21 cellular contexts compared by ENCODE assay signal in the genomic region with DNA sequence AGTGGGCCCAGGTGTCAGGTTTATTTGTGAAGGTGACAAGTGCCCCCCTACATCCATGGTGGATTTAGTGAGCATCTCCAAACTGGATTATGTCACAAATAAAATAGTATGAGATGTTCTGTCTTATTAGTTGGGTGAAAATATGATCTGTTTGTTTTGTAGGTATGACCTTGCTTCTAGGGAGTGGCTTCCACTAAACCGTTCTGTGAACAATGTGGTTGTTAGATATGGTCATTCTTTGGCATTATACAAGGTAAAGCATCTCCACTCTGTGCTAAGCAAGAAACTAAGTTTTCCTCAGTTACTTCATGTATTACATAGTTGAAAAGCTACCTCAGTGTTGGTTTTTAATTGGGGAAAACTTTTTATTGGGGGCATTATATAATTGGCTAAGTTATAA.
DNase-seq lines count a peak whose midpoint lies in the region; ATAC-seq, FAIRE-seq and TF ChIP-seq lines count a peak whose summit lies in the region.
"Had no signal": no experiment of that assay in that cellular context is flagged by ENCODE, and none has a peak within 500 bp of the region (broad histone marks: within the 10 kb centered on the region; RNA-seq: fewer than 3 reads in every experiment).

No MANE protein-coding gene starts in this region.

- no peak overlapping the region for H2BK20ac ChIP-seq in H1 (ENCODE audit: low read length)

- no peak overlapping the region for H4K8ac ChIP-seq in H1 (ENCODE audit: extremely low read depth, insufficient read depth, low read length)

- no peak overlapping the region for H3K14ac ChIP-seq in H1 (ENCODE audit: insufficient read length)

- H2BK5ac ChIP-seq in H1 (ENCODE audit: low read depth, low read length) = no peak overlapping the region

- no peak overlapping the region for H3K23ac ChIP-seq in H1 (ENCODE audit: insufficient read length)

- ATAC-seq in A549 (no peak), HG03378 (IDR thresholded peaks at IDR 0.05; ENCODE audit: unreplicated experiment) (no peak)
- ATAC-seq: K562 had no signal

- POLR2A ChIA-PET in A549 (lab: Yijun Ruan, JAX) (no interaction called here), H1 (lab: Charles Lee; ENCODE audit: partially characterized antibody) (no interaction called here)

- H2BK12ac ChIP-seq in H1 (ENCODE audit: low read depth, low read length) = no peak overlapping the region

- TF ChIP-seq RAD21 in A549 (conservative IDR thresholded peaks at IDR 0.05 in 1 of 2, IDR thresholded peaks at IDR 0.05 in 1 of 2) (no peak), H1 (IDR thresholded peaks at IDR 0.05 in 1 of 2, conservative IDR thresholded peaks at IDR 0.05 in 1 of 2; ENCODE audit: low read depth in 2 of 2, low read length in 2 of 2) (no peak)

- H3K23me2 ChIP-seq in H1 (ENCODE audit: low read depth, low read length) = no peaks in the 10 kb centered on the region

- no peak overlapping the region for H2BK120ac ChIP-seq in H1 (replicated peaks; ENCODE audit: low read depth, low read length)

- TF ChIP-seq POLR2A in A549 (IDR thresholded peaks at IDR 0.05; ENCODE audit: low read length) (no peak), H1 (IDR thresholded peaks at IDR 0.05; ENCODE audit: control extremely low read depth in 1 of 2, low read depth in 2 of 2, low read length in 2 of 2) (no peak), stomach (IDR thresholded peaks at IDR 0.05) (no peak), transverse colon (IDR thresholded peaks at IDR 0.05) (no peak)

- H3K79me1 ChIP-seq in H1 (ENCODE audit: low read depth, low read length) = no peaks in the 10 kb centered on the region

- H3K4me3 ChIP-seq in A549 (no peak overlapping the region), DOHH2 (ENCODE audit: low read length) (peak overlapping the region; percentile 49), MM.1S (ENCODE audit: low read length) (no peak overlapping the region), H1 (ENCODE audit: extremely low read depth in 1 of 4, insufficient read depth in 2 of 4, low read depth in 3 of 4, low read length in 4 of 4) (no peak overlapping the region), stomach (no peak overlapping the region), transverse colon (no peak overlapping the region)
- H3K4me3 ChIP-seq: GM23248, K562 had no signal

- no peaks in the 10 kb centered on the region for H3F3A ChIP-seq in DOHH2 (ENCODE audit: control insufficient read depth, insufficient read depth)
- H3F3A ChIP-seq in MM.1S (ENCODE audit: insufficient read depth, low read length) = no peaks in the 10 kb centered on the region

- no peak overlapping the region for H3K56ac ChIP-seq in H1 (replicated peaks; ENCODE audit: insufficient read length, low read depth, low read length)

- TF ChIP-seq EP300 in A549 (IDR thresholded peaks at IDR 0.05) = no peak
- TF ChIP-seq EP300 in H1 (IDR thresholded peaks at IDR 0.05; ENCODE audit: borderline replicate concordance in 1 of 2, low read depth in 2 of 2, low read length in 2 of 2) = no peak
- TF ChIP-seq EP300 in stomach (IDR thresholded peaks at IDR 0.05) = no peak
- no peak for TF ChIP-seq EP300 in transverse colon (IDR thresholded peaks at IDR 0.05; ENCODE audit: low read depth)

- in situ Hi-C loops in transverse colon (cut with MboI; ENCODE audit: low pct_ligation_motif_present in 1 of 4, low pct_unique_long_range_greater_than_20kb in 1 of 4, low sequenced_read_pairs in 3 of 4) = no loop called here

- H3K27me3 ChIP-seq in DOHH2 (ENCODE audit: control insufficient read depth, low read length) (no peaks in the 10 kb centered on the region), MM.1S (replicated peaks; ENCODE audit: insufficient read depth, low read length) (no peaks in the 10 kb centered on the region), H1 (replicated peaks in 1 of 4; ENCODE audit: control insufficient read depth in 3 of 4, extremely low read depth in 1 of 4, insufficient read depth in 3 of 4, low read length in 3 of 4) (no peaks in the 10 kb centered on the region), stomach (no peaks in the 10 kb centered on the region), transverse colon (no peaks in the 10 kb centered on the region)

- H3K4me2 ChIP-seq in A549 (peak overlapping the region; percentile 1; the same call in 1 of the 3 replicates), DOHH2 (ENCODE audit: low read length) (peak overlapping the region; percentile 73), MM.1S (ENCODE audit: low read depth, low read length) (peak overlapping the region; percentile 24; the same call in 1 of the 2 replicates), H1 (ENCODE audit: insufficient read depth in 1 of 2, low read depth in 2 of 2, low read length in 2 of 2) (no peak overlapping the region)

- H3K9ac ChIP-seq in MM.1S (ENCODE audit: low read length) = no peak overlapping the region
- H3K9ac ChIP-seq in H1 (replicated peaks in 1 of 4; ENCODE audit: extremely low read depth in 1 of 4, low read depth in 3 of 4, low read length in 3 of 4) = no peak overlapping the region
- H3K9ac ChIP-seq: GM23248 had no signal

- H4K20me1 ChIP-seq in DOHH2 (ENCODE audit: control insufficient read depth, insufficient read depth, low read depth, low read length) (no peaks in the 10 kb centered on the region), MM.1S (ENCODE audit: insufficient read depth, low read length) (no peaks in the 10 kb centered on the region), H1 (replicated peaks in 1 of 2; ENCODE audit: control insufficient read depth in 1 of 2, insufficient read depth in 2 of 2, low read length in 2 of 2) (peaks cover 0 to 3% of the 10 kb centered on the region in 2 experiments)

- H3K9me3 ChIP-seq in A549 (no peaks in the 10 kb centered on the region), DOHH2 (ENCODE audit: control insufficient read depth, insufficient read depth, low read length) (no peaks in the 10 kb centered on the region), MM.1S (replicated peaks; ENCODE audit: insufficient read depth, low read length) (no peaks in the 10 kb centered on the region), H1 (ENCODE audit: insufficient read depth in 2 of 2, low read depth in 1 of 2, low read length in 1 of 2) (no peaks in the 10 kb centered on the region), stomach (no peaks in the 10 kb centered on the region), transverse colon (no peaks in the 10 kb centered on the region)
- H3K9me3 ChIP-seq: Caco-2 had no signal

- DNase-seq in A549 (ENCODE audit: low read depth in 1 of 2, low spot score in 1 of 2) (no peak), MM.1S (no peak), H1 (ENCODE audit: low read depth in 1 of 2, low spot score in 2 of 2) (no peak), stomach (no peak), transverse colon (no peak), NCI-H2196 treated with DMSO at 0.1 percent for 48 hours (lab: John Stamatoyannopoulos, UW; ENCODE audit: unreplicated experiment) (no peak)
- DNase-seq: 8988T; Caco-2; CD4-positive, alpha-beta T cell; GDM1; GM23248; HCEC 1CT; IMR-90 had no signal

- FAIRE-seq in A549 (lab: Jason Lieb, UNC) (no peak), H1 (lab: Jason Lieb, UNC) (peak; percentile 45)
- FAIRE-seq: D721Med, GM12892, H54, HTR-8/SVneo, K562 had no signal

- no peak overlapping the region for H3K18ac ChIP-seq in H1 (ENCODE audit: extremely low read depth, low read length)

- H3K79me2 ChIP-seq in DOHH2 (ENCODE audit: control insufficient read depth, low read length) (no peaks in the 10 kb centered on the region), MM.1S (ENCODE audit: low read length) (no peaks in the 10 kb centered on the region), H1 (ENCODE audit: control insufficient read depth in 1 of 2, insufficient read depth in 2 of 2, low read length in 2 of 2) (no peaks in the 10 kb centered on the region)

- no peak overlapping the region for H2AK5ac ChIP-seq in H1 (ENCODE audit: low read depth, low read length)

- H3K27ac ChIP-seq in A549 = no peak overlapping the region
- peak overlapping the region; percentile 21 for H3K27ac ChIP-seq in DOHH2 (ENCODE audit: low read depth, low read length)
- H3K27ac ChIP-seq in MM.1S (ENCODE audit: low read length) = no peak overlapping the region
- no peak overlapping the region for H3K27ac ChIP-seq in H1 (ENCODE audit: low read depth, low read length)
- H3K27ac ChIP-seq in stomach = peak overlapping the region in 1 of 5 donors; percentile 52
- no peak overlapping the region for H3K27ac ChIP-seq in transverse colon
- H3K27ac ChIP-seq: C4-2B, GM23248 had no signal

- H4K91ac ChIP-seq in H1 (replicated peaks; ENCODE audit: insufficient read length, low read length) = no peak overlapping the region

- TF ChIP-seq CTCF in A549 (IDR thresholded peaks at IDR 0.05) = no peak
- no peak for TF ChIP-seq CTCF in DOHH2 (IDR thresholded peaks at IDR 0.05; ENCODE audit: low read depth, low read length, poor library complexity, severe bottlenecking)
- no peak for TF ChIP-seq CTCF in MM.1S (IDR thresholded peaks at IDR 0.05; ENCODE audit: low read length)
- no peak for TF ChIP-seq CTCF in H1 (IDR thresholded peaks at IDR 0.05; ENCODE audit: control extremely low read depth in 1 of 3, insufficient read depth in 1 of 3, low read depth in 1 of 3, low read length in 3 of 3)
- no peak for TF ChIP-seq CTCF in stomach (IDR thresholded peaks at IDR 0.05)
- TF ChIP-seq CTCF in transverse colon (IDR thresholded peaks at IDR 0.05) = no peak

- H4K5ac ChIP-seq in H1 (ENCODE audit: insufficient read length, low read depth, low read length) = no peak overlapping the region

- H3K9me2 ChIP-seq in DOHH2 (replicated peaks; ENCODE audit: control insufficient read depth, low read length) (no peaks in the 10 kb centered on the region), MM.1S (replicated peaks; ENCODE audit: insufficient read depth, low read length) (no peaks in the 10 kb centered on the region)

- CTCF ChIA-PET in A549 (lab: Yijun Ruan, JAX) (interaction anchor here (1.2 kb wide), 1 partner anchor 12 kb away, joined by 6 read pairs; no protein-coding TSS in a partner anchor), H1 (lab: Charles Lee; ENCODE audit: partially characterized antibody) (interaction anchor here (0.5 to 2.4 kb wide), 3 partner anchors 137 to 358 kb away, joined by 3 to 6 read pairs (median 4); no protein-coding TSS in a partner anchor)

- peaks cover 14% of the 10 kb centered on the region for H3K36me3 ChIP-seq in DOHH2 (ENCODE audit: control insufficient read depth, low read length)
- no peaks in the 10 kb centered on the region for H3K36me3 ChIP-seq in MM.1S (replicated peaks; ENCODE audit: insufficient read depth, low read length)
- no peaks in the 10 kb centered on the region for H3K36me3 ChIP-seq in H1 (ENCODE audit: control insufficient read depth in 2 of 4, insufficient read depth in 4 of 4, low read length in 3 of 4)
- peaks cover under 1 to 26% (median 22%) of the 10 kb centered on the region in 4 donors for H3K36me3 ChIP-seq in stomach
- no peaks in the 10 kb centered on the region for H3K36me3 ChIP-seq in transverse colon

- intact Hi-C loops in stomach (cut with DNase I; ENCODE audit: low total_unique reads) = no loop called here
- intact Hi-C loops in transverse colon (cut with DNase I; ENCODE audit: low total_unique reads) = no loop called here

- H2AFZ ChIP-seq in MM.1S (ENCODE audit: low read length) (no peak overlapping the region), H1 (ENCODE audit: low read length) (no peak overlapping the region)
- H2AFZ ChIP-seq: GM23248 had no signal

- no peak overlapping the region for H3K4ac ChIP-seq in H1 (replicated peaks; ENCODE audit: insufficient read length, low read depth, low read length)

- H3K4me1 ChIP-seq in A549 (peaks cover 21% of the 10 kb centered on the region; the same call in 2 of the 3 replicates), DOHH2 (ENCODE audit: control insufficient read depth, low read length) (peaks cover 22% of the 10 kb centered on the region), MM.1S (ENCODE audit: low read length) (peaks cover 8% of the 10 kb centered on the region), H1 (replicated peaks in 1 of 4; ENCODE audit: control insufficient read depth in 3 of 4, insufficient read depth in 4 of 4, low read length in 3 of 4) (no peaks in the 10 kb centered on the region), stomach (peaks cover 0 to 12% (median 2%) of the 10 kb centered on the region in 4 donors), transverse colon (no peaks in the 10 kb centered on the region)
- H3K4me1 ChIP-seq: Caco-2 had no signal

- no peak overlapping the region for H2BK15ac ChIP-seq in H1 (ENCODE audit: low read length)

- WGBS in A549 (ENCODE audit: missing lambda C conversion rate) = 48% methylated on average over 1 of the region's 1 CpG
- 92% methylated on average over 1 of the region's 1 CpG; no CpG with 5 or more reads in 1 of the 2 experiments for WGBS in H1 (ENCODE audit: extremely low coverage in 1 of 2, insufficient coverage in 1 of 2, insufficient read length in 1 of 2, insufficient replicate concordance in 2 of 2, low coverage in 1 of 2, low lambda C conversion rate in 2 of 2, missing lambda C conversion rate in 1 of 2), 2 experiments
- WGBS in stomach, 5 donors = 29 to 52% (median 51%) methylated on average over 1 of the region's 1 CpG
- WGBS in transverse colon (ENCODE audit: low coverage in 1 of 2), 2 donors = 55 to 56% methylated on average over 1 of the region's 1 CpG

Comparison
In these comparisons a context has a peak if more than half of its experiments do, and no peak if none do; other contexts are left out.
1. H3K4me2 ChIP-seq: peak in A549 (single experiment), DOHH2 (single experiment) and MM.1S (single experiment); none in H1 (0 of 2).